In the genomic region with DNA sequence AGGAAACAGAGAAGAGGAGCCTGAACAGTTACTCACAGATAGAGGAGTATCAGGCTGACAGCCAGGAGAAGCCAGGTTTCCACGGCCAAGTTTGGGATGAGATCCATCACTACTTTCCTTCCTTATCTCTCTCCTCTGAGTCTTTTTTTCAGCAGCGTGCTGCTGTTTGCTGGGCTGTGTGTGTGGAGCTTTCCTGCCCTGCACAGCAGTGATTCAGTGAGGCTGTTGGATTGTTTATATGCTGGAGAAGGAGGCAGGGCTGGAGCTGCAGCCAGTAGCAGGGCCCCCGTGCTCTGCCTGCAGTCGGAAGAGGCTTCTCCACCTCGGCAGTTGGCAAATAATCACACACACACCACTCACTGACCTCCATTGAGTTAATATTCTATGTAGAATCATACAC, we compare ENCODE assay signal across 34 cellular contexts. TPM values are rescaled to one million over a fixed set of nuclear protein-coding genes. Genes with fewer than 3 reads are reported as not detected.
"Had no signal": no experiment of that assay in that cellular context is flagged by ENCODE, and none has a peak within 500 bp of the region (broad histone marks: within the 10 kb centered on the region; RNA-seq: fewer than 3 reads in every experiment).

TSS of gene CYP3A7 (minus strand) at position 210 of the 400 bp plus-strand sequence. CDS start at position 107, 103 bp downstream.

- H3K27me3 ChIP-seq: esophagus squamous epithelium, right atrium auricular region, thyroid gland, upper lobe of right lung had no signal

- DNase-seq: activated CD4-positive, alpha-beta memory T cell treated with anti-CD3 and anti-CD28 coated beads for 36 hours; activated CD4-positive, alpha-beta T cell treated with anti-CD3 and anti-CD28 coated beads for 48 hours; activated CD8-positive, alpha-beta memory T cell treated with anti-CD3 and anti-CD28 coated beads, Interleukin-2, amount 50 U/mL, for 4 hours; activated gamma-delta T cell; activated naive CD4-positive, alpha-beta T cell treated with anti-CD3 and anti-CD28 coated beads, Interleukin-2, amount 50 U/mL, for 16 hours; activated naive CD8-positive, alpha-beta T cell treated with anti-CD3 and anti-CD28 coated beads, Interleukin-2, amount 50 U/mL, for 24 hours; activated T-cell treated with anti-CD3 and anti-CD28 coated beads, Interleukin-2, amount 50 U/mL, for 1 hour; anterior cingulate cortex; dermis blood vessel endothelial cell; effector CD4-positive, alpha-beta T cell; esophagus squamous epithelium; islet precursor cell; midbrain; naive thymus-derived CD8-positive, alpha-beta T cell; nucleus accumbens; stimulated activated CD4-positive, alpha-beta T cell treated with anti-CD3 and anti-CD28 coated beads, Interleukin-2, amount 100 ng/mL, for 48 hours; substantia nigra; T1000; thyroid gland; upper lobe of right lung; WERI-Rb-1 had no signal

- H3K9me3 ChIP-seq: esophagus squamous epithelium, right atrium auricular region, thyroid gland, upper lobe of right lung had no signal

- H3K4me1 Mint-ChIP-seq: central memory CD8-positive, alpha-beta T cell; naive thymus-derived CD8-positive, alpha-beta T cell; neural crest cell had no signal

- H3K27ac ChIP-seq: epithelial cell of prostate, esophagus squamous epithelium, right atrium auricular region, SK-N-MC, thyroid gland, upper lobe of right lung, WERI-Rb-1 had no signal

- FAIRE-seq: bronchial epithelial cell, colon, frontal cortex had no signal

- H3K4me3 Mint-ChIP-seq: activated CD4-positive, alpha-beta memory T cell treated with anti-CD3 and anti-CD28 coated beads for 36 hours; activated naive CD8-positive, alpha-beta T cell treated with anti-CD3 and anti-CD28 coated beads, Interleukin-2, amount 50 U/mL, for 24 hours; central memory CD8-positive, alpha-beta T cell; naive thymus-derived CD8-positive, alpha-beta T cell; neural crest cell; stimulated activated naive CD8-positive, alpha-beta T cell treated with anti-CD3 and anti-CD28 coated beads, Interleukin-15, Interleukin-2, amounts not matched to agents 100 ng/mL and 50 ng/mL, for 24 hours; T-helper 1 cell treated with Interleukin-12 subunit alpha and Interleukin-12 subunit beta and Interleukin-4 antibody, amounts not matched to agents 30 μg/mL and 1 μg/mL, for 36 hours had no signal

- H3K4me1 ChIP-seq: right atrium auricular region, thyroid gland had no signal

- H3K27ac Mint-ChIP-seq: activated CD4-positive, alpha-beta memory T cell treated with anti-CD3 and anti-CD28 coated beads for 36 hours; activated naive CD8-positive, alpha-beta T cell treated with anti-CD3 and anti-CD28 coated beads, Interleukin-2, amount 50 U/mL, for 24 hours; stimulated activated naive CD8-positive, alpha-beta T cell treated with anti-CD3 and anti-CD28 coated beads, Interleukin-15, Interleukin-2, amounts not matched to agents 100 ng/mL and 50 ng/mL, for 24 hours; T-helper 1 cell treated with Interleukin-12 subunit alpha and Interleukin-12 subunit beta and Interleukin-4 antibody, amounts not matched to agents 30 μg/mL and 1 μg/mL, for 36 hours had no signal

- ATAC-seq: activated CD4-positive, CD25-positive, alpha-beta regulatory T cell treated with anti-CD3 and anti-CD28 coated beads, Interleukin-2, amount 50 U/mL, for 24 hours; activated naive CD8-positive, alpha-beta T cell treated with anti-CD3 and anti-CD28 coated beads, Interleukin-2, amount 50 U/mL, for 24 hours; naive thymus-derived CD8-positive, alpha-beta T cell; upper lobe of right lung had no signal

- H3K36me3 ChIP-seq: esophagus squamous epithelium, thyroid gland, upper lobe of right lung, WERI-Rb-1 had no signal

- H3K4me3 ChIP-seq: esophagus squamous epithelium, right atrium auricular region, SK-N-MC, thyroid gland, upper lobe of right lung had no signal

- H3K27me3 Mint-ChIP-seq: activated CD4-positive, alpha-beta memory T cell treated with anti-CD3 and anti-CD28 coated beads for 36 hours; activated naive CD8-positive, alpha-beta T cell treated with anti-CD3 and anti-CD28 coated beads, Interleukin-2, amount 50 U/mL, for 24 hours; central memory CD8-positive, alpha-beta T cell; naive thymus-derived CD8-positive, alpha-beta T cell; stimulated activated naive CD8-positive, alpha-beta T cell treated with anti-CD3 and anti-CD28 coated beads, Interleukin-15, Interleukin-2, amounts not matched to agents 100 ng/mL and 50 ng/mL, for 24 hours had no signal

RNA-seq across cellular contexts. Expression of gene CYP3A7, which starts in this region (rescaled TPM):
- total RNA-seq: activated CD4-positive, alpha-beta memory T cell treated with anti-CD3 and anti-CD28 coated beads for 36 hours; activated CD8-positive, alpha-beta memory T cell treated with anti-CD3 and anti-CD28 coated beads for 36 hours; bronchial epithelial cell; dermis blood vessel endothelial cell; esophagus squamous epithelium; frontal cortex; naive thymus-derived CD8-positive, alpha-beta T cell; neural crest cell; pulmonary artery endothelial cell; thyroid gland had no signal
- polyA plus RNA-seq: naive thymus-derived CD8-positive, alpha-beta T cell had no signal
